1 cellular context compared by ENCODE assay signal in genomic region chr3:99543796-99544195, GRCh38.
TF ChIP-seq lines count a peak whose summit lies in the region.

No MANE protein-coding gene starts in this region.

TF ChIP-seq in WTC11, 78 proteins besides CTCF, POLR2A, EP300 and RAD21 (continued from another document):
- no peak for TF ChIP-seq PREB (CRISPR knock-in tag; IDR thresholded peaks at IDR 0.05; ENCODE audit: borderline replicate concordance)
- no peak for TF ChIP-seq EMX1 (CRISPR knock-in tag; IDR thresholded peaks at IDR 0.05)
- TF ChIP-seq ZNF138 (CRISPR knock-in tag; conservative IDR thresholded peaks at IDR 0.05), result no peak
- no peak for TF ChIP-seq OVOL2 (CRISPR knock-in tag; IDR thresholded peaks at IDR 0.05; ENCODE audit: borderline replicate concordance)
- no peak for TF ChIP-seq TEAD4 (CRISPR knock-in tag; IDR thresholded peaks at IDR 0.05)
